8 cellular contexts compared by ENCODE assay signal in the genomic region with DNA sequence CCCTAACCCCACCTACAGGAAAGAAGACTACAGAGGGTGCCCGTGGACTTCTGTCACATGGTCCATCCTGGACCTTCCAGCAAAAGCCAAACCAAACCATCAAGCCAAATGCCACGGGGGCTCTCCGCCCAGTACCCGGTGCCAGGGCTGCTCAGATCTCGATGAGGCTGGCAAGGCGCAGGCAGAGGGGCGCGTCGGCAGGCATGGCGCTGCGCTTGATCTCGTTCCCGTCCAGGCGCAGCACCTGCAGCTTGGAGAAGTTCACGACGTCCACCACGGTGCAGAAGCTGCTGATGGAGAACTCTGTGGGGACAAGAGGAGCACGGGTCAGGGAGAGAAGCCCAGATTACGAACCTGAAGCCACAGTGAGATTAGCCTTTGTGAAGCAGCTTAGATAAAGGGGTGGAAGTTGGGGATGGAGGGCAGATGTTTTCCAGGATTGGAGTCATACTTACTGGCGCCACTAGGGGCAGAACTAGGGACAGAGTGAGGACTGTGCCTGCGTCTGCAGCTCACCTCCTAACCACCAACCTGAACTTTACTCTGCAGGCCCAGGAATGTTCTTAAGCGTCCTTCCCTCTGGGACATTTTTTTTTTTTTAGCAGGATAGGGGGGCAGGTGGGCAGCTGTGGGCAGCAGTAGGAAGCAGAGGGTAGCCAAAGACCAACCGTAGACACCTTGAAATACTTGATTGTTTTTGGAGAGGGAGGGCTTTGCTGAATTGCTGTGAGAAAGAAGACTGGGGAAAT. TPM values are rescaled to one million over a fixed set of nuclear protein-coding genes. Genes with fewer than 3 reads are reported as not detected.
DNase-seq lines count a peak whose midpoint lies in the region; ATAC-seq, FAIRE-seq and TF ChIP-seq lines count a peak whose summit lies in the region.

No MANE protein-coding gene starts in this region.

- no peaks in the 10 kb centered on the region for H3K9me3 ChIP-seq in PC-9 (ENCODE audit: insufficient read depth, low read depth)
- no peaks in the 10 kb centered on the region for H3K9me3 ChIP-seq in cardiac muscle cell (ENCODE audit: low read depth)
- no peaks in the 10 kb centered on the region for H3K9me3 ChIP-seq in sigmoid colon

- TF ChIP-seq POLR2A in sigmoid colon (IDR thresholded peaks at IDR 0.05): no peak

- no peaks in the 10 kb centered on the region for H3K36me3 ChIP-seq in PC-9 (ENCODE audit: low read depth)
- no peaks in the 10 kb centered on the region for H3K36me3 ChIP-seq in cardiac muscle cell
- no peaks in the 10 kb centered on the region for H3K36me3 ChIP-seq in sigmoid colon

- TF ChIP-seq EP300 in sigmoid colon (IDR thresholded peaks at IDR 0.05): no peak

- FAIRE-seq in D721Med (lab: Jason Lieb, UNC): peak; percentile 83

- H3K27ac ChIP-seq in PC-9: no peak overlapping the region
- H3K27ac ChIP-seq in cardiac muscle cell: no peak overlapping the region
- H3K27ac ChIP-seq in sigmoid colon: no peak overlapping the region

- H3K4me1 ChIP-seq in PC-9 (replicated peaks; ENCODE audit: insufficient read depth) (no peaks in the 10 kb centered on the region), cardiac muscle cell (ENCODE audit: low read depth) (peaks cover 36% of the 10 kb centered on the region), sigmoid colon (peaks cover 0 to 19% (median 11%) of the 10 kb centered on the region in 4 donors)

- no peak overlapping the region for H3K4me3 ChIP-seq in PC-9
- H3K4me3 ChIP-seq in cardiac muscle cell: no peak overlapping the region
- H3K4me3 ChIP-seq in sigmoid colon: no peak overlapping the region

- TF ChIP-seq CTCF in D721Med (IDR thresholded peaks at IDR 0.05; ENCODE audit: insufficient read depth, missing control alignments) (peak; percentile 81), PC-9 (conservative IDR thresholded peaks at IDR 0.05) (peak; percentile 83), cardiac muscle cell (IDR thresholded peaks at IDR 0.05; ENCODE audit: low read depth, low read length) (peak; percentile 85), sigmoid colon (IDR thresholded peaks at IDR 0.05) (peak; percentile 58 to 78 (median 69))

- H3K79me2 ChIP-seq in PC-9 (ENCODE audit: low read depth): no peaks in the 10 kb centered on the region

- H2AFZ ChIP-seq in PC-9: no peak overlapping the region

- no peaks in the 10 kb centered on the region for H3K9me2 ChIP-seq in PC-9 (ENCODE audit: insufficient read depth)

- intact Hi-C loops in PC-9 (cut with micrococcal nuclease; ENCODE audit: unreplicated experiment): no loop called here
- intact Hi-C loops in sigmoid colon (cut with DNase I): loop anchor here (10.0 kb wide), 1 partner anchor 362 kb away; no protein-coding TSS in a partner anchor

- BruUV-seq in PC-9 (replicated peaks; lab: Mats Ljungman, UMichigan): no TSS peak

- CTCF ChIA-PET in PC-9 (lab: Charles Lee): interaction anchor here (0.7 to 1.7 kb wide), 5 partner anchors 72 to 146 kb away, joined by 3 to 9 read pairs (median 5); no protein-coding TSS in a partner anchor

- no peaks in the 10 kb centered on the region for H4K20me1 ChIP-seq in PC-9 (ENCODE audit: insufficient read depth)

- no peak overlapping the region for H3K4me2 ChIP-seq in PC-9

- DNase-seq in D721Med (ENCODE audit: insufficient read length, low spot score) (peak; percentile 92), PC-9 (peak in 1 of 2 experiments; percentile 49), cardiac muscle cell (ENCODE audit: low read depth in 1 of 2, low spot score in 1 of 2) (peak; percentile 58 to 71), sigmoid colon (peak; percentile 77), amniotic stem cell (lab: John Stamatoyannopoulos, UW) (no peak)
- DNase-seq in activated naive CD4-positive, alpha-beta T cell treated with Interleukin-2 at 50 U/mL for 16 hours: peak; percentile 51

- ATAC-seq in HG03280 (IDR thresholded peaks at IDR 0.05; ENCODE audit: unreplicated experiment) (peak; percentile 55), HG02610 (IDR thresholded peaks at IDR 0.05; ENCODE audit: unreplicated experiment) (no peak)

- peaks cover 45% of the 10 kb centered on the region for H3K27me3 ChIP-seq in PC-9 (ENCODE audit: insufficient read depth, low read depth)
- peaks cover 3% of the 10 kb centered on the region for H3K27me3 ChIP-seq in cardiac muscle cell
- H3K27me3 ChIP-seq in sigmoid colon: no peaks in the 10 kb centered on the region

- POLR2A ChIA-PET in PC-9 (lab: Charles Lee; ENCODE audit: unreplicated experiment): interaction anchor here (0.6 kb wide), 1 partner anchor 264 kb away, joined by 7 read pairs; no protein-coding TSS in a partner anchor

- 48 to 57% methylated on average over 23 of the region's 23 CpGs for WGBS in sigmoid colon, 2 donors

- no peaks in the 10 kb centered on the region for H3F3A ChIP-seq in PC-9 (ENCODE audit: insufficient read depth, low read depth)

RNA-seq across cellular contexts. Expression of gene FMOD, which starts 8.6 kb away (rescaled TPM):
- total RNA-seq in PC-9 (2021) (not detected in 2 replicates), cardiac muscle cell (2.3 and 8.2 TPM in 2 replicates), sigmoid colon (10 to 100 TPM; 32.9 to 64.5 (median 40.4) TPM)
- polyA plus RNA-seq in cardiac muscle cell (3.1 and 7.6 TPM in 2 replicates), sigmoid colon (10 to 100 TPM in 2 of 3 donors, 1 to 10 TPM in 1; 9.5 to 30.6 (median 17.5) TPM)

RNA-seq across cellular contexts. Expression of gene BTG2, which starts 37.0 kb away (rescaled TPM):
- total RNA-seq in PC-9 (2021) (11.1 and 13.8 TPM in 2 replicates), cardiac muscle cell (45.6 and 57.9 TPM in 2 replicates), sigmoid colon (100 to 1,000 TPM in 3 of 4 donors, 10 to 100 TPM in 1; 66.0 to 397 (median 180) TPM)
- polyA plus RNA-seq in cardiac muscle cell (64.2 and 66.0 TPM in 2 replicates), sigmoid colon (10 to 100 TPM; 37.2 to 81.0 (median 63.7) TPM)
